Comparison of ENCODE assay signal across 11 cellular contexts in the genomic region with DNA sequence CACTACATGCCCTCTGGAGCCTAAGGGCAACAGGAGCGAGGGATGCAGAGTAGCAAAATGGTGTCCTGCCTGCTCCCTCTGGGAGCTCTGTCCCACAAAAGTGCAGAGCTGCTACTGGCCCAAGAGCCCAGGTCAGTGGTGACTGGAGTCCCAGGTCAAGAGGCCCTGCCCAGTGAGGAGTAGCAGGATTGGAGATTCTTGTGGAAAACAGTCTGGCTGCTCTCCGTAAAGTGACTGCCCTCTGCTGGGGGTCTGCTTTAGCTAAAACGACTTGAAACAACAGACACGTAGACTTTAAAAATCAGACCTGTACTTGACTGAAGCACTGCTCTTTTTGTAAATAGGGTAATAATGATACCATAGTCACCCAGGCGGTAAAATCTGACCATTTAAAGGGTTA.
DNase-seq lines count a peak whose midpoint lies in the region; TF ChIP-seq lines count a peak whose summit lies in the region.
"Had no signal": no experiment of that assay in that cellular context is flagged by ENCODE, and none has a peak within 500 bp of the region (broad histone marks: within the 10 kb centered on the region; RNA-seq: fewer than 3 reads in every experiment).

No MANE protein-coding gene starts in this region.

- H3K36me3 ChIP-seq in tibial artery (no peaks in the 10 kb centered on the region), spleen (no peaks in the 10 kb centered on the region)

- H3K9me3 Mint-ChIP-seq in chondrocyte (ENCODE audit: low read depth), result peaks cover 43% of the 10 kb centered on the region

- H3K27me3 Mint-ChIP-seq in chondrocyte (ENCODE audit: low read depth), result no peaks in the 10 kb centered on the region
- H3K27me3 Mint-ChIP-seq: CD4-positive, CD25-positive, alpha-beta regulatory T cell had no signal

- 62 to 81% (median 79%) methylated on average over 4 to 5 of the region's 5 CpGs for WGBS in spleen, 5 donors

- no peaks in the 10 kb centered on the region for H3K4me1 Mint-ChIP-seq in chondrocyte (ENCODE audit: low read depth)
- H3K4me1 Mint-ChIP-seq: CD4-positive, CD25-positive, alpha-beta regulatory T cell had no signal

- TF ChIP-seq CTCF in C4-2B (conservative IDR thresholded peaks at IDR 0.05), result peak; percentile 31
- no peak for TF ChIP-seq CTCF in NB4 (IDR thresholded peaks at IDR 0.05; ENCODE audit: low read depth, low read length)
- peak; percentile 72 for TF ChIP-seq CTCF in chondrocyte (IDR thresholded peaks at IDR 0.05)
- no peak for TF ChIP-seq CTCF in tibial artery (IDR thresholded peaks at IDR 0.05)
- TF ChIP-seq CTCF in spleen (IDR thresholded peaks at IDR 0.05 in 8 of 11, conservative IDR thresholded peaks at IDR 0.05 in 3 of 11), result no peak

- no peak overlapping the region for H3K27ac Mint-ChIP-seq in chondrocyte (ENCODE audit: unreplicated experiment)
- H3K27ac Mint-ChIP-seq: CD4-positive, CD25-positive, alpha-beta regulatory T cell had no signal

- intact Hi-C loops in tibial artery (cut with DNase I; ENCODE audit: low total_unique reads), result no loop called here
- intact Hi-C loops in spleen (cut with DNase I; ENCODE audit: low total_unique reads), result no loop called here

- H3K9me3 ChIP-seq in tibial artery, result peaks cover 0 to 11% (median 5%) of the 10 kb centered on the region in 3 donors
- peaks cover 0 to 63% (median 39%) of the 10 kb centered on the region in 8 donors for H3K9me3 ChIP-seq in spleen

- DNase-seq in NB4 (ENCODE audit: low read depth), result peak; percentile 6
- DNase-seq in chondrocyte (ENCODE audit: low spot score), result no peak
- DNase-seq in left kidney (ENCODE audit: low read depth, low spot score), result peak; percentile 14
- no peak for DNase-seq in tibial artery
- DNase-seq in C1 segment of cervical spinal cord (lab: John Stamatoyannopoulos, UW), result no peak
- no peak for DNase-seq in AG08396 (ENCODE audit: low spot score)
- DNase-seq in spleen, result no peak
- DNase-seq: CD4-positive, CD25-positive, alpha-beta regulatory T cell; hippocampal formation; NCI-H2107 had no signal

- H3K4me3 Mint-ChIP-seq in chondrocyte (ENCODE audit: unreplicated experiment), result no peak overlapping the region
- H3K4me3 Mint-ChIP-seq: CD4-positive, CD25-positive, alpha-beta regulatory T cell had no signal

- H3K4me3 ChIP-seq in NB4 (ENCODE audit: low read depth, low read length), result no peak overlapping the region
- no peak overlapping the region for H3K4me3 ChIP-seq in tibial artery
- H3K4me3 ChIP-seq in spleen, result no peak overlapping the region

- no peaks in the 10 kb centered on the region for H3K4me1 ChIP-seq in tibial artery
- H3K4me1 ChIP-seq in spleen, result no peaks in the 10 kb centered on the region

- no peak overlapping the region for H3K27ac ChIP-seq in C4-2B
- H3K27ac ChIP-seq in tibial artery, result no peak overlapping the region
- H3K27ac ChIP-seq in spleen, result no peak overlapping the region

- H3K36me3 Mint-ChIP-seq in chondrocyte (ENCODE audit: low read depth), result peaks cover 1% of the 10 kb centered on the region
- H3K36me3 Mint-ChIP-seq: CD4-positive, CD25-positive, alpha-beta regulatory T cell had no signal

- H3K27me3 ChIP-seq in tibial artery (no peaks in the 10 kb centered on the region), spleen (replicated peaks in 1 of 7) (no peaks in the 10 kb centered on the region)

- TF ChIP-seq POLR2A in NB4 (IDR thresholded peaks at IDR 0.05; ENCODE audit: extremely low read depth, insufficient read length), result no peak
- TF ChIP-seq POLR2A in spleen (IDR thresholded peaks at IDR 0.05), result no peak

Comparison
In these comparisons a context has a peak if more than half of its experiments do, and no peak if none do; other contexts are left out.
1. CTCF ChIP-seq: peak in C4-2B (single experiment) and chondrocyte (single experiment); none in NB4 (single experiment), tibial artery (0 of 2) and spleen (0 of 11).
2. DNase-seq: peak in NB4 (single experiment) and left kidney (single experiment); none in chondrocyte (single experiment), tibial artery (0 of 2), C1 segment of cervical spinal cord (0 of 14), AG08396 (single experiment) and spleen (single experiment).